11 cellular contexts compared by ENCODE assay signal in the genomic region with DNA sequence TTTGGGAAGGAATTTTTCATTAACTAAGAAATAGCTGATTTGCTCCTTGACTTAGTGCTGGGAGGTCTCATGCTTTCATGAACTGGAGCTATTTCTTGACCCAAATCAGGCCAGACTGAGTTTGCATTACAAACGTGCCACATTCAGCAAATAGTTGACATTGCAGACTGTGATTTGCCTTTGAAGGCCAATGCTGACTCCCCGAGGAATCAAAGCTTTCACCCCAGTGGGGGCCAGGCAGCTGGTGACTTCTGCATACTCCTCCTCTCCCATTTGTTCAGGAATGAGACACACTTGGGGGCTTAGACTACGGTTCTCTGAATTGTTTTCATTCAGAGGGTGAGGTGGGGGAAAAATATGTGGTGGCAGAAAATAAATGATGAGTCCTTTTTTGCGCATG.
"Had no signal": no experiment of that assay in that cellular context is flagged by ENCODE, and none has a peak within 500 bp of the region (broad histone marks: within the 10 kb centered on the region; RNA-seq: fewer than 3 reads in every experiment).

No MANE protein-coding gene starts in this region.

- H3K9me3 Mint-ChIP-seq: activated naive CD4-positive, alpha-beta T cell treated with anti-CD3 and anti-CD28 coated beads, Interleukin-2, amount 50 U/mL, for 72 hours had no signal

- H3K27ac Mint-ChIP-seq: activated naive CD4-positive, alpha-beta T cell treated with anti-CD3 and anti-CD28 coated beads, Interleukin-2, amount 50 U/mL, for 72 hours had no signal

- ATAC-seq: esophagus mucosa, left ventricle myocardium superior had no signal

- DNase-seq: activated CD4-positive, alpha-beta T cell treated with anti-CD3 and anti-CD28 coated beads, Interleukin-2, amount 50 U/mL, for 1 hour; activated T-cell treated with anti-CD3 and anti-CD28 coated beads for 4 hours; amygdala; hypothalamus; kidney; left ventricle myocardium superior; small intestine; tibial artery; uterus had no signal
